In genomic region chr2:7419814-7420213, GRCh38 we compare ENCODE assay signal across 28 cellular contexts.
"Had no signal": no experiment of that assay in that cellular context is flagged by ENCODE, and none has a peak within 500 bp of the region (broad histone marks: within the 10 kb centered on the region; RNA-seq: fewer than 3 reads in every experiment).

No MANE protein-coding gene starts in this region.

- DNase-seq: dermis blood vessel endothelial cell; effector memory CD8-positive, alpha-beta T cell; erythroblast; esophagus squamous epithelium; glutamatergic neuron; heart right ventricle; hippocampal formation; islet precursor cell; kidney glomerular epithelial cell; left colon; left ventricle myocardium superior; lower lobe of right lung; naive thymus-derived CD8-positive, alpha-beta T cell; nephron progenitor cell; occipital lobe; ovary; posterior cingulate gyrus; psoas muscle; right cardiac atrium; sigmoid colon; stimulated activated CD4-positive, alpha-beta T cell treated with anti-CD3 and anti-CD28 coated beads, Interleukin-2, amount 100 ng/mL, for 24 hours; stimulated activated CD4-positive, alpha-beta T cell treated with anti-CD3 and anti-CD28 coated beads, Interleukin-4, amount 100 ng/mL, for 24 hours; stimulated activated naive CD4-positive, alpha-beta T cell treated with Interleukin-2 at 50 U/mL for 16 hours; stomach; thyroid gland; trophoblast cell had no signal

- H3K27ac ChIP-seq: esophagus squamous epithelium, heart right ventricle, lower lobe of right lung, ovary, psoas muscle, sigmoid colon, stomach, thyroid gland, vagina had no signal

- H3K27me3 ChIP-seq: ovary, sigmoid colon, thyroid gland, vagina had no signal

- H3K4me1 ChIP-seq: lower lobe of right lung, psoas muscle, thyroid gland, vagina had no signal

- H3K27ac Mint-ChIP-seq: effector memory CD8-positive, alpha-beta T cell; naive thymus-derived CD8-positive, alpha-beta T cell; nephron progenitor cell; stimulated activated effector memory CD8-positive, alpha-beta T cell treated with anti-CD3 and anti-CD28 coated beads, Interleukin-12 subunit alpha, Interleukin-12 subunit beta, amount 100 ng/mL, for 72 hours had no signal

- H3K36me3 Mint-ChIP-seq: stimulated activated effector memory CD8-positive, alpha-beta T cell treated with anti-CD3 and anti-CD28 coated beads, Interleukin-12 subunit alpha, Interleukin-12 subunit beta, amount 100 ng/mL, for 72 hours had no signal

- H3K4me1 Mint-ChIP-seq: nephron progenitor cell; stimulated activated effector memory CD8-positive, alpha-beta T cell treated with anti-CD3 and anti-CD28 coated beads, Interleukin-12 subunit alpha, Interleukin-12 subunit beta, amount 100 ng/mL, for 72 hours had no signal

- H3K4me3 ChIP-seq: esophagus squamous epithelium, heart right ventricle, lower lobe of right lung, ovary, psoas muscle, sigmoid colon, stomach, thyroid gland, vagina had no signal

- H3K4me3 Mint-ChIP-seq: effector memory CD8-positive, alpha-beta T cell; naive thymus-derived CD8-positive, alpha-beta T cell; nephron progenitor cell; stimulated activated effector memory CD8-positive, alpha-beta T cell treated with anti-CD3 and anti-CD28 coated beads, Interleukin-12 subunit alpha, Interleukin-12 subunit beta, amount 100 ng/mL, for 72 hours had no signal

- H3K36me3 ChIP-seq: esophagus squamous epithelium, heart right ventricle, lower lobe of right lung, ovary, sigmoid colon, stomach, thyroid gland, vagina had no signal

- H3K9me3 ChIP-seq: esophagus squamous epithelium, heart right ventricle, lower lobe of right lung, ovary, psoas muscle, sigmoid colon, stomach, thyroid gland, vagina had no signal

- ATAC-seq: effector memory CD8-positive, alpha-beta T cell; heart right ventricle; left colon; left ventricle myocardium superior; lower lobe of right lung; naive thymus-derived CD8-positive, alpha-beta T cell; psoas muscle; right cardiac atrium; stimulated activated effector memory CD8-positive, alpha-beta T cell treated with anti-CD3 and anti-CD28 coated beads, Interleukin-12 subunit alpha, Interleukin-12 subunit beta, amount 100 ng/mL, for 72 hours had no signal
